12 cellular contexts compared by ENCODE assay signal in genomic region chr17:67519801-67520251, GRCh38.
DNase-seq lines count a peak whose midpoint lies in the region; ATAC-seq and TF ChIP-seq lines count a peak whose summit lies in the region.
"Had no signal": no experiment of that assay in that cellular context is flagged by ENCODE, and none has a peak within 500 bp of the region (broad histone marks: within the 10 kb centered on the region; RNA-seq: fewer than 3 reads in every experiment).

No MANE protein-coding gene starts in this region.

- TF ChIP-seq CTCF in natural killer cell (IDR thresholded peaks at IDR 0.05): no peak

- peaks cover 0 to 54% (median 27%) of the 10 kb centered on the region in 4 donors for H3K4me1 Mint-ChIP-seq in CD4-positive, CD25-positive, alpha-beta regulatory T cell
- H3K4me1 Mint-ChIP-seq in natural killer cell: peaks cover 73% of the 10 kb centered on the region in 2 donors

- H2BK12ac ChIP-seq in trophoblast cell (ENCODE audit: low read length): no peak overlapping the region

- no peak overlapping the region for H3K18ac ChIP-seq in trophoblast cell (ENCODE audit: low read length)

- 29% methylated on average over 5 of the region's 5 CpGs for WGBS in HUES64
- WGBS in trophoblast cell (ENCODE audit: extremely low coverage, insufficient coverage, insufficient read length): no CpG with 5 or more reads among the region's 5 CpGs

- H2AK5ac ChIP-seq in trophoblast cell (ENCODE audit: low read length): no peak overlapping the region

- H3K36me3 ChIP-seq in CD4-positive, CD25-positive, alpha-beta regulatory T cell (ENCODE audit: control insufficient read depth, insufficient read depth, low read length): no peaks in the 10 kb centered on the region
- no peaks in the 10 kb centered on the region for H3K36me3 ChIP-seq in HUES64 (ENCODE audit: insufficient read depth, low read length)
- H3K36me3 ChIP-seq in trophoblast cell (ENCODE audit: control insufficient read depth in 1 of 2, insufficient read depth in 2 of 2, low read length in 2 of 2): no peaks in the 10 kb centered on the region

- no peak overlapping the region for H2BK5ac ChIP-seq in trophoblast cell (ENCODE audit: low read depth, low read length, poor library complexity)

- H4K12ac ChIP-seq in trophoblast cell (ENCODE audit: low read depth, low read length): no peak overlapping the region

- DNase-seq in CD4-positive, CD25-positive, alpha-beta regulatory T cell: no peak
- no peak for DNase-seq in natural killer cell
- no peak for DNase-seq in 8988T
- no peak for DNase-seq in trophoblast cell
- DNase-seq in NCI-H1092 treated with DMSO at 0.1 percent for 48 hours (lab: John Stamatoyannopoulos, UW): no peak
- DNase-seq: activated CD4-positive, alpha-beta T cell treated with anti-CD3 and anti-CD28 coated beads, Interleukin-2, amount 50 U/mL, for 1 hour; EL; NCI-H1048; T1000 had no signal

- no peak overlapping the region for H3K4ac ChIP-seq in trophoblast cell (ENCODE audit: low read depth, low read length)

- no peak overlapping the region for H3K4me2 ChIP-seq in trophoblast cell (ENCODE audit: low read length)

- H3K79me2 ChIP-seq in trophoblast cell (ENCODE audit: control insufficient read depth, insufficient read depth, low read length, poor library complexity): no peaks in the 10 kb centered on the region

- no peak overlapping the region for H3K14ac ChIP-seq in trophoblast cell (ENCODE audit: low read length)

- no peak overlapping the region for H4K91ac ChIP-seq in trophoblast cell (ENCODE audit: low read depth, low read length)

- no peaks in the 10 kb centered on the region for H3K4me1 ChIP-seq in CD4-positive, CD25-positive, alpha-beta regulatory T cell (ENCODE audit: control insufficient read depth, insufficient read depth, low read length, poor library complexity, severe bottlenecking)
- H3K4me1 ChIP-seq in HUES64 (ENCODE audit: insufficient read depth, low read length): peaks cover 53% of the 10 kb centered on the region
- H3K4me1 ChIP-seq in trophoblast cell (ENCODE audit: control insufficient read depth in 1 of 2, insufficient read depth in 2 of 2, low read length in 2 of 2): peaks cover 2 to 7% of the 10 kb centered on the region in 2 experiments

- no peak overlapping the region for H2AFZ ChIP-seq in trophoblast cell (ENCODE audit: insufficient read depth, low read length, poor library complexity)

- ATAC-seq in CD4-positive, CD25-positive, alpha-beta regulatory T cell (ENCODE audit: low read depth in 2 of 2): no peak
- no peak for ATAC-seq in natural killer cell
- ATAC-seq in GM19395 (IDR thresholded peaks at IDR 0.05; ENCODE audit: unreplicated experiment): no peak

- H3K9me3 ChIP-seq in CD4-positive, CD25-positive, alpha-beta regulatory T cell (ENCODE audit: control insufficient read depth in 2 of 2, low read length in 2 of 2): no peaks in the 10 kb centered on the region
- H3K9me3 ChIP-seq in HUES64 (ENCODE audit: insufficient read depth, low read depth, low read length): 0 out of 2 replicates have a peak, but pooled peaks cover 5% of the 10 kb centered on the region
- H3K9me3 ChIP-seq in trophoblast cell (ENCODE audit: insufficient read depth, low read depth, low read length): no peaks in the 10 kb centered on the region

- H3K4me3 Mint-ChIP-seq in CD4-positive, CD25-positive, alpha-beta regulatory T cell: no peak overlapping the region
- peak overlapping the region; percentile 80 for H3K4me3 Mint-ChIP-seq in natural killer cell

- H3K27ac Mint-ChIP-seq in CD4-positive, CD25-positive, alpha-beta regulatory T cell: peak overlapping the region in 2 of 3 donors; percentile 33 to 59
- H3K27ac Mint-ChIP-seq in natural killer cell: peak overlapping the region; percentile 82 to 87

- H3K9ac ChIP-seq in HUES64 (ENCODE audit: low read depth, low read length) (no peak overlapping the region), trophoblast cell (ENCODE audit: low read length) (no peak overlapping the region)

- H3K23ac ChIP-seq in trophoblast cell (ENCODE audit: low read length): no peak overlapping the region

- H4K8ac ChIP-seq in trophoblast cell (ENCODE audit: low read depth, low read length): no peak overlapping the region

- no peak overlapping the region for H3K4me3 ChIP-seq in CD4-positive, CD25-positive, alpha-beta regulatory T cell (ENCODE audit: low read depth, low read length)
- no peak overlapping the region for H3K4me3 ChIP-seq in HUES64 (ENCODE audit: low read length)
- no peak overlapping the region for H3K4me3 ChIP-seq in trophoblast cell (ENCODE audit: low read depth, low read length)

- intact Hi-C loops in natural killer cell (cut with micrococcal nuclease): loop anchor here (5.0 kb wide), 1 partner anchor 33 kb away; no protein-coding TSS in a partner anchor

- H3K27me3 Mint-ChIP-seq in CD4-positive, CD25-positive, alpha-beta regulatory T cell: no peaks in the 10 kb centered on the region
- H3K27me3 Mint-ChIP-seq in natural killer cell (ENCODE audit: low read depth in 2 of 2): no peaks in the 10 kb centered on the region

- no peaks in the 10 kb centered on the region for H3K79me1 ChIP-seq in trophoblast cell (ENCODE audit: low read length)

- H3K36me3 Mint-ChIP-seq in CD4-positive, CD25-positive, alpha-beta regulatory T cell: peaks cover 12% of the 10 kb centered on the region
- no peaks in the 10 kb centered on the region for H3K36me3 Mint-ChIP-seq in natural killer cell

- no peaks in the 10 kb centered on the region for H3K27me3 ChIP-seq in CD4-positive, CD25-positive, alpha-beta regulatory T cell (ENCODE audit: control insufficient read depth, insufficient read depth, low read length)
- H3K27me3 ChIP-seq in HUES64 (ENCODE audit: insufficient read depth, low read length) (no peaks in the 10 kb centered on the region), trophoblast cell (ENCODE audit: insufficient read depth, low read length) (no peaks in the 10 kb centered on the region)

- no peak overlapping the region for H2BK120ac ChIP-seq in trophoblast cell (ENCODE audit: insufficient read depth, low read length, poor library complexity)

- H3K27ac ChIP-seq in CD4-positive, CD25-positive, alpha-beta regulatory T cell (ENCODE audit: insufficient read depth, low read length, poor library complexity, severe bottlenecking): no peak overlapping the region
- H3K27ac ChIP-seq in HUES64 (ENCODE audit: low read depth, low read length) (peak overlapping the region; percentile 56), cingulate gyrus (ENCODE audit: low read depth, low read length) (peak overlapping the region; percentile 16), trophoblast cell (ENCODE audit: low read depth, low read length) (no peak overlapping the region)

- peaks cover 0 to 8% (median 0%) of the 10 kb centered on the region in 7 donors for H3K9me3 Mint-ChIP-seq in CD4-positive, CD25-positive, alpha-beta regulatory T cell
- H3K9me3 Mint-ChIP-seq in natural killer cell: no peaks in the 10 kb centered on the region

Comparison
In these comparisons a context has a peak if more than half of its experiments do, and no peak if none do; other contexts are left out.
1. H3K27ac ChIP-seq: peak in HUES64 (single experiment) and cingulate gyrus (single experiment); none in CD4-positive, CD25-positive, alpha-beta regulatory T cell (single experiment) and trophoblast cell (single experiment).